Comparison of ENCODE assay signal across 17 cellular contexts in the genomic region with DNA sequence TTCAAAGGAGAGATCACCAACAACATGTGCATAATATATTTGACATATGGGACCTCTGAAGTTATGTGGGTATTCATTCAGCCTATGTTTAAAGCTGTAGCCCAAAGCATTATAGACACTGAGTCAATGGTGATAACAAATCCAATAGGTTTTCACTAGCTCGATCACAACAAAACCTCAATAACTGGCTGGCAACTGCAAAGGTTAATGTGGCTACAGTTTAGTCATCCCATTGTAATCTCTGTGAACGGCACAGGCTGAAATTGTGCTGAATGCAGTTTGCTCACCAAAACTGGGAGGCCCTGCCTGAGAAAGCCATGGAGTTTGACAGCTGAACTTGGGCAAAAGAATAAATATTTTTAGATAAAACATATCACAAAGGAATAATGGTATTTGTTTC.
DNase-seq lines count a peak whose midpoint lies in the region; ATAC-seq and TF ChIP-seq lines count a peak whose summit lies in the region.
"Had no signal": no experiment of that assay in that cellular context is flagged by ENCODE, and none has a peak within 500 bp of the region (broad histone marks: within the 10 kb centered on the region; RNA-seq: fewer than 3 reads in every experiment).

No MANE protein-coding gene starts in this region.

- no peaks in the 10 kb centered on the region for H3K79me2 ChIP-seq in PC-3 (ENCODE audit: low read length)
- H3K79me2 ChIP-seq: parathyroid adenoma had no signal

- 0 out of 2 replicates have a peak, but pooled peaks cover 3% of the 10 kb centered on the region for H3K9me2 ChIP-seq in PC-3 (replicated peaks; ENCODE audit: low read length)

- no peak overlapping the region for H3K9ac ChIP-seq in PC-3 (ENCODE audit: low read length)
- H3K9ac ChIP-seq: parathyroid adenoma had no signal

- peaks cover 4% of the 10 kb centered on the region for H3K9me3 Mint-ChIP-seq in activated naive CD8-positive, alpha-beta T cell treated with anti-CD3 and anti-CD28 coated beads, Interleukin-2, amount 50 U/mL, for 24 hours
- H3K9me3 Mint-ChIP-seq in activated naive CD8-positive, alpha-beta T cell treated with anti-CD3 and anti-CD28 coated beads for 36 hours: peaks cover 3% of the 10 kb centered on the region
- H3K9me3 Mint-ChIP-seq: activated naive CD8-positive, alpha-beta T cell treated with anti-CD3 and anti-CD28 coated beads, Interleukin-2, amount 10 ng/mL, durations not matched to agents 7 days and 5 days had no signal

- intact Hi-C loops in PC-3 (cut with micrococcal nuclease): no loop called here

- H3K27ac Mint-ChIP-seq in activated naive CD8-positive, alpha-beta T cell treated with anti-CD3 and anti-CD28 coated beads, Interleukin-2, amount 50 U/mL, for 24 hours: peak overlapping the region; percentile 69
- no peak overlapping the region for H3K27ac Mint-ChIP-seq in activated naive CD8-positive, alpha-beta T cell treated with anti-CD3 and anti-CD28 coated beads for 36 hours
- H3K27ac Mint-ChIP-seq: activated naive CD8-positive, alpha-beta T cell treated with anti-CD3 and anti-CD28 coated beads, Interleukin-2, amount 10 ng/mL, durations not matched to agents 7 days and 5 days had no signal

- H3K4me3 ChIP-seq in PC-3 (ENCODE audit: low read length): no peak overlapping the region
- H3K4me3 ChIP-seq: SJSA1, spleen, stomach had no signal

- POLR2A ChIA-PET in PC-3 (lab: Charles Lee; ENCODE audit: unreplicated experiment): interaction anchor here (0.6 kb wide), 1 partner anchor 1055 kb away, joined by 3 read pairs; no protein-coding TSS in a partner anchor

- peaks cover 24% of the 10 kb centered on the region for H3K4me1 ChIP-seq in PC-3 (ENCODE audit: insufficient read depth, low read length)
- H3K4me1 ChIP-seq: parathyroid adenoma, SJSA1, stomach had no signal

- CTCF ChIA-PET in PC-3 (lab: Charles Lee): interaction anchor here (0.6 kb wide), 1 partner anchor 166 kb away, joined by 3 read pairs; no protein-coding TSS in a partner anchor

- H3K27ac ChIP-seq in PC-3 (ENCODE audit: low read length): peak overlapping the region; percentile 53
- H3K27ac ChIP-seq: parathyroid adenoma, SJSA1, spleen, stomach had no signal

- no peak for DNase-seq in activated naive CD8-positive, alpha-beta T cell treated with anti-CD3 and anti-CD28 coated beads, Interleukin-2, amount 50 U/mL, for 24 hours
- no peak for DNase-seq in activated naive CD8-positive, alpha-beta T cell treated with anti-CD3 and anti-CD28 coated beads for 36 hours
- DNase-seq in PC-3 (peak; percentile 97), fibroblast of peridontal ligament (ENCODE audit: extremely low read depth) (peak; percentile 64), germinal center (ENCODE audit: low spot score) (no peak), SW480 (ENCODE audit: low spot score) (no peak), NCI-H748 treated with DMSO at 0.1 percent for 48 hours (lab: John Stamatoyannopoulos, UW) (no peak), LoVo (ENCODE audit: low spot score) (no peak)
- DNase-seq: activated naive CD8-positive, alpha-beta T cell treated with anti-CD3 and anti-CD28 coated beads, Interleukin-2, amount 10 ng/mL, durations not matched to agents 7 days and 5 days; Calu3; central memory CD4-positive, alpha-beta T cell; effector memory CD4-positive, alpha-beta T cell; left ventricle myocardium superior; spleen; stomach had no signal

- H3K4me1 Mint-ChIP-seq in activated naive CD8-positive, alpha-beta T cell treated with anti-CD3 and anti-CD28 coated beads, Interleukin-2, amount 50 U/mL, for 24 hours: peaks cover 74% of the 10 kb centered on the region
- H3K4me1 Mint-ChIP-seq in activated naive CD8-positive, alpha-beta T cell treated with anti-CD3 and anti-CD28 coated beads for 36 hours: peaks cover 34% of the 10 kb centered on the region

- no peaks in the 10 kb centered on the region for H3K9me3 ChIP-seq in PC-3 (ENCODE audit: low read length)
- H3K9me3 ChIP-seq: spleen, stomach had no signal

- ATAC-seq in activated naive CD8-positive, alpha-beta T cell treated with anti-CD3 and anti-CD28 coated beads, Interleukin-2, amount 50 U/mL, for 24 hours: peak; percentile 60
- peak; percentile 81 for ATAC-seq in PC-3
- ATAC-seq: left ventricle myocardium superior had no signal

- H3K36me3 ChIP-seq in PC-3 (ENCODE audit: low read depth, low read length): no peaks in the 10 kb centered on the region
- H3K36me3 ChIP-seq: SJSA1, spleen, stomach had no signal

- H3K27me3 Mint-ChIP-seq in activated naive CD8-positive, alpha-beta T cell treated with anti-CD3 and anti-CD28 coated beads, Interleukin-2, amount 50 U/mL, for 24 hours: peaks cover 4% of the 10 kb centered on the region
- no peaks in the 10 kb centered on the region for H3K27me3 Mint-ChIP-seq in activated naive CD8-positive, alpha-beta T cell treated with anti-CD3 and anti-CD28 coated beads for 36 hours
- H3K27me3 Mint-ChIP-seq: activated naive CD8-positive, alpha-beta T cell treated with anti-CD3 and anti-CD28 coated beads, Interleukin-2, amount 10 ng/mL, durations not matched to agents 7 days and 5 days had no signal

- H3K27me3 ChIP-seq in PC-3 (ENCODE audit: low read length): no peaks in the 10 kb centered on the region
- H3K27me3 ChIP-seq: SJSA1, spleen, stomach had no signal

- no peaks in the 10 kb centered on the region for H3F3A ChIP-seq in PC-3 (ENCODE audit: low read length, unreplicated experiment)

- H3K4me2 ChIP-seq in PC-3 (ENCODE audit: low read length): peak overlapping the region; percentile 43

- H2AFZ ChIP-seq in PC-3 (ENCODE audit: low read length): no peak overlapping the region
- H2AFZ ChIP-seq: parathyroid adenoma had no signal

- BruUV-seq in PC-3 (replicated peaks; lab: Mats Ljungman, UMichigan): no TSS peak

- H3K36me3 Mint-ChIP-seq in activated naive CD8-positive, alpha-beta T cell treated with anti-CD3 and anti-CD28 coated beads, Interleukin-2, amount 50 U/mL, for 24 hours (ENCODE audit: low read depth): no peaks in the 10 kb centered on the region
- peaks cover 2% of the 10 kb centered on the region for H3K36me3 Mint-ChIP-seq in activated naive CD8-positive, alpha-beta T cell treated with anti-CD3 and anti-CD28 coated beads for 36 hours
- H3K36me3 Mint-ChIP-seq: activated naive CD8-positive, alpha-beta T cell treated with anti-CD3 and anti-CD28 coated beads, Interleukin-2, amount 10 ng/mL, durations not matched to agents 7 days and 5 days had no signal

- no peaks in the 10 kb centered on the region for H4K20me1 ChIP-seq in PC-3 (ENCODE audit: low read length)

- H3K4me3 Mint-ChIP-seq in activated naive CD8-positive, alpha-beta T cell treated with anti-CD3 and anti-CD28 coated beads, Interleukin-2, amount 50 U/mL, for 24 hours: no peak overlapping the region
- no peak overlapping the region for H3K4me3 Mint-ChIP-seq in activated naive CD8-positive, alpha-beta T cell treated with anti-CD3 and anti-CD28 coated beads for 36 hours
- H3K4me3 Mint-ChIP-seq: activated naive CD8-positive, alpha-beta T cell treated with anti-CD3 and anti-CD28 coated beads, Interleukin-2, amount 10 ng/mL, durations not matched to agents 7 days and 5 days had no signal

- no peak for TF ChIP-seq CTCF in PC-3 (conservative IDR thresholded peaks at IDR 0.05; ENCODE audit: low read depth, low read length)

Comparison
In these comparisons a context has a peak if more than half of its experiments do, and no peak if none do; other contexts are left out.
1. DNase-seq: peak in PC-3 (single experiment) and fibroblast of peridontal ligament (single experiment); none in activated naive CD8-positive, alpha-beta T cell treated with anti-CD3 and anti-CD28 coated beads, Interleukin-2, amount 50 U/mL, for 24 hours (single experiment), activated naive CD8-positive, alpha-beta T cell treated with anti-CD3 and anti-CD28 coated beads for 36 hours (single experiment), germinal center (single experiment), SW480 (single experiment), NCI-H748 treated with DMSO at 0.1 percent for 48 hours (single experiment) and LoVo (single experiment).